ENCODE assay signal across 8 cellular contexts in genomic region chr13:39451860-39452301, GRCh38.
A peak's percentile ranks its signal among the peaks of the same experiment; 100 is the strongest.
DNase-seq lines count a peak whose midpoint lies in the region; ATAC-seq and TF ChIP-seq lines count a peak whose summit lies in the region.
"Had no signal": no experiment of that assay in that cellular context is flagged by ENCODE, and none has a peak within 500 bp of the region (broad histone marks: within the 10 kb centered on the region; RNA-seq: fewer than 3 reads in every experiment).

No MANE protein-coding gene starts in this region.

- ATAC-seq in heart right ventricle (peak; percentile 59 to 87 (median 74)), HG03045 (IDR thresholded peaks at IDR 0.05; ENCODE audit: unreplicated experiment) (no peak)
- ATAC-seq in stimulated activated effector memory CD8-positive, alpha-beta T cell treated with anti-CD3 and anti-CD28 coated beads, Interleukin-12 subunit alpha, Interleukin-12 subunit beta, amount 100 ng/mL, for 72 hours = no peak

- H3K4me1 Mint-ChIP-seq in stimulated activated effector memory CD8-positive, alpha-beta T cell treated with anti-CD3 and anti-CD28 coated beads, Interleukin-12 subunit alpha, Interleukin-12 subunit beta, amount 100 ng/mL, for 72 hours = no peaks in the 10 kb centered on the region

- H3K27me3 ChIP-seq in SJCRH30 (no peaks in the 10 kb centered on the region), heart right ventricle (no peaks in the 10 kb centered on the region), tibial artery (no peaks in the 10 kb centered on the region)

- no peak overlapping the region for H3K4me3 ChIP-seq in SJCRH30
- no peak overlapping the region for H3K4me3 ChIP-seq in heart right ventricle
- no peak overlapping the region for H3K4me3 ChIP-seq in tibial artery

- TF ChIP-seq CTCF in heart right ventricle (IDR thresholded peaks at IDR 0.05) (no peak), tibial artery (IDR thresholded peaks at IDR 0.05) (no peak)

- H3K27ac ChIP-seq in SJCRH30 (peak overlapping the region; percentile 58), heart right ventricle (peak overlapping the region; percentile 62 to 92 (median 75)), tibial artery (no peak overlapping the region)

- H3K36me3 ChIP-seq in SJCRH30 (no peaks in the 10 kb centered on the region), heart right ventricle (no peaks in the 10 kb centered on the region), tibial artery (no peaks in the 10 kb centered on the region)

- no peak overlapping the region for H3K4me3 Mint-ChIP-seq in stimulated activated effector memory CD8-positive, alpha-beta T cell treated with anti-CD3 and anti-CD28 coated beads, Interleukin-12 subunit alpha, Interleukin-12 subunit beta, amount 100 ng/mL, for 72 hours

- H3K4me1 ChIP-seq in SJCRH30 (peaks cover 28% of the 10 kb centered on the region), heart right ventricle (peaks cover 31 to 96% (median 83%) of the 10 kb centered on the region in 9 donors), tibial artery (peaks cover 0 to 45% (median 2%) of the 10 kb centered on the region in 4 donors)

- WGBS in heart right ventricle, 2 donors = 21 to 25% methylated on average over 4 of the region's 4 CpGs

- in situ Hi-C loops in KBM-7 (cut with MboI; ENCODE audit: low pct_unique_long_range_greater_than_20kb, low sequenced_read_pairs) = no loop called here

- intact Hi-C loops in heart right ventricle (cut with DNase I) = loop anchor here in 5 of 10 donors (5.0 to 10.0 kb wide), 3 partner anchors 35 to 150 kb away; partner anchors contain the start of gene LHFPL6 (in 2 of the 5)
- intact Hi-C loops in tibial artery (cut with DNase I; ENCODE audit: low total_unique reads) = no loop called here

- DNase-seq in KBM-7 (peak; percentile 93), SJCRH30 (peak; percentile 49 to 76), heart right ventricle (peak; percentile 40 to 63), tibial artery (peak; percentile 24 to 60), NCI-H2171 (lab: John Stamatoyannopoulos, UW) (no peak)
- DNase-seq in stimulated activated effector memory CD8-positive, alpha-beta T cell treated with anti-CD3 and anti-CD28 coated beads, Interleukin-12 subunit alpha, Interleukin-12 subunit beta, amount 100 ng/mL, for 72 hours (ENCODE audit: low spot score in 2 of 2) = no peak
- DNase-seq: effector memory CD4-positive, alpha-beta T cell had no signal

- no peaks in the 10 kb centered on the region for H3K9me3 Mint-ChIP-seq in stimulated activated effector memory CD8-positive, alpha-beta T cell treated with anti-CD3 and anti-CD28 coated beads, Interleukin-12 subunit alpha, Interleukin-12 subunit beta, amount 100 ng/mL, for 72 hours

- H3K27ac Mint-ChIP-seq in stimulated activated effector memory CD8-positive, alpha-beta T cell treated with anti-CD3 and anti-CD28 coated beads, Interleukin-12 subunit alpha, Interleukin-12 subunit beta, amount 100 ng/mL, for 72 hours = no peak overlapping the region

- no peaks in the 10 kb centered on the region for H3K36me3 Mint-ChIP-seq in stimulated activated effector memory CD8-positive, alpha-beta T cell treated with anti-CD3 and anti-CD28 coated beads, Interleukin-12 subunit alpha, Interleukin-12 subunit beta, amount 100 ng/mL, for 72 hours

- H3K9me3 ChIP-seq in SJCRH30 (replicated peaks) (no peaks in the 10 kb centered on the region), heart right ventricle (no peaks in the 10 kb centered on the region), tibial artery (no peaks in the 10 kb centered on the region)

Comparison
In these comparisons a context has a peak if more than half of its experiments do, and no peak if none do; other contexts are left out.
1. DNase-seq: peak in KBM-7 (single experiment), SJCRH30 (2 of 2), heart right ventricle (2 of 2) and tibial artery (2 of 2); none in NCI-H2171 (single experiment) and stimulated activated effector memory CD8-positive, alpha-beta T cell treated with anti-CD3 and anti-CD28 coated beads, Interleukin-12 subunit alpha, Interleukin-12 subunit beta, amount 100 ng/mL, for 72 hours (0 of 2).
2. H3K27ac ChIP-seq: peak in SJCRH30 (single experiment) and heart right ventricle (10 of 10); none in tibial artery (0 of 2).
3. ATAC-seq: peak in heart right ventricle (8 of 8); none in HG03045 (single experiment) and stimulated activated effector memory CD8-positive, alpha-beta T cell treated with anti-CD3 and anti-CD28 coated beads, Interleukin-12 subunit alpha, Interleukin-12 subunit beta, amount 100 ng/mL, for 72 hours (single experiment).